16 cellular contexts compared by ENCODE assay signal in genomic region chr14:102655154-102655553, GRCh38.
DNase-seq lines count a peak whose midpoint lies in the region; ATAC-seq and TF ChIP-seq lines count a peak whose summit lies in the region.
"Had no signal": no experiment of that assay in that cellular context is flagged by ENCODE, and none has a peak within 500 bp of the region (broad histone marks: within the 10 kb centered on the region; RNA-seq: fewer than 3 reads in every experiment).

No MANE protein-coding gene starts in this region.

- WGBS in HUES64: no CpG with 5 or more reads among the region's 1 CpG
- 88% methylated on average over 1 of the region's 1 CpG for WGBS in prostate gland

- TF ChIP-seq CTCF in choroid plexus epithelial cell (conservative IDR thresholded peaks at IDR 0.05; ENCODE audit: low read depth, low read length) (no peak), lower lobe of right lung (IDR thresholded peaks at IDR 0.05) (no peak), prostate gland (IDR thresholded peaks at IDR 0.05) (no peak)

- H3K9ac ChIP-seq in HUES64 (ENCODE audit: low read depth, low read length): no peak overlapping the region; the same call in 1 of the 2 replicates

- H3K4me1 ChIP-seq in HUES64 (ENCODE audit: insufficient read depth, low read length) (peaks cover 23% of the 10 kb centered on the region), lower lobe of right lung (peaks cover 30% of the 10 kb centered on the region), prostate gland (replicated peaks) (no peaks in the 10 kb centered on the region)

- peak in 1 of 2 donors; percentile 65 for ATAC-seq in lower lobe of right lung
- ATAC-seq: natural killer cell treated with Interleukin-12 subunit alpha and Interleukin-12 subunit beta and Interleukin-15 and Interleukin-18, amount 100 ng/mL, for 72 hours had no signal

- H3K27ac ChIP-seq in HUES64 (ENCODE audit: low read depth, low read length) (peak overlapping the region; percentile 64), lower lobe of right lung (peak overlapping the region; percentile 18), prostate gland (no peak overlapping the region)

- intact Hi-C loops in lower lobe of right lung (cut with DNase I) (no loop called here), prostate gland (cut with DNase I) (no loop called here), posterior vena cava (cut with DNase I) (no loop called here)

- H3K36me3 ChIP-seq in HUES64 (ENCODE audit: insufficient read depth, low read length) (no peaks in the 10 kb centered on the region), lower lobe of right lung (no peaks in the 10 kb centered on the region), prostate gland (no peaks in the 10 kb centered on the region)

- H3K9me3 ChIP-seq in HUES64 (ENCODE audit: insufficient read depth, low read depth, low read length) (no peaks in the 10 kb centered on the region), lower lobe of right lung (no peaks in the 10 kb centered on the region), prostate gland (no peaks in the 10 kb centered on the region)

- TF ChIP-seq POLR2A in prostate gland (IDR thresholded peaks at IDR 0.05): no peak

- H3K27me3 ChIP-seq in HUES64 (ENCODE audit: insufficient read depth, low read length) (no peaks in the 10 kb centered on the region), lower lobe of right lung (ENCODE audit: low read depth) (no peaks in the 10 kb centered on the region), prostate gland (replicated peaks; ENCODE audit: insufficient read depth) (no peaks in the 10 kb centered on the region)

- H3K4me3 ChIP-seq in HUES64 (ENCODE audit: low read length) (no peak overlapping the region), choroid plexus epithelial cell (ENCODE audit: low read depth, low read length) (no peak overlapping the region), lower lobe of right lung (no peak overlapping the region), prostate gland (no peak overlapping the region)

- DNase-seq in AG08395 (ENCODE audit: low spot score): peak; percentile 37
- DNase-seq in choroid plexus epithelial cell (ENCODE audit: low read depth): peak; percentile 71
- no peak for DNase-seq in lower lobe of right lung
- DNase-seq in prostate gland (ENCODE audit: low spot score): no peak
- no peak for DNase-seq in H4 (ENCODE audit: low spot score)
- no peak for DNase-seq in NCI-H510A (lab: John Stamatoyannopoulos, UW)
- DNase-seq in posterior vena cava (ENCODE audit: low spot score): no peak
- DNase-seq: activated CD4-positive, alpha-beta T cell treated with anti-CD3 and anti-CD28 coated beads, Interleukin-2, amount 50 U/mL, for 1 hour; activated naive CD4-positive, alpha-beta T cell treated with anti-CD3 and anti-CD28 coated beads for 36 hours; effector CD8-positive, alpha-beta T cell; H7; MV-4-11; NCI-H748 treated with DMSO at 0.1 percent for 48 hours; stimulated activated naive CD4-positive, alpha-beta T cell treated with Interleukin-2 at 50 U/mL for 16 hours had no signal

Comparison
In these comparisons a context has a peak if more than half of its experiments do, and no peak if none do; other contexts are left out.
1. DNase-seq: peak in AG08395 (single experiment) and choroid plexus epithelial cell (single experiment); none in lower lobe of right lung (single experiment), prostate gland (single experiment), H4 (single experiment), NCI-H510A (single experiment) and posterior vena cava (single experiment).
2. H3K27ac ChIP-seq: peak in HUES64 (single experiment) and lower lobe of right lung (single experiment); none in prostate gland (0 of 2).